ENCODE assay signal across 8 cellular contexts in the genomic region with DNA sequence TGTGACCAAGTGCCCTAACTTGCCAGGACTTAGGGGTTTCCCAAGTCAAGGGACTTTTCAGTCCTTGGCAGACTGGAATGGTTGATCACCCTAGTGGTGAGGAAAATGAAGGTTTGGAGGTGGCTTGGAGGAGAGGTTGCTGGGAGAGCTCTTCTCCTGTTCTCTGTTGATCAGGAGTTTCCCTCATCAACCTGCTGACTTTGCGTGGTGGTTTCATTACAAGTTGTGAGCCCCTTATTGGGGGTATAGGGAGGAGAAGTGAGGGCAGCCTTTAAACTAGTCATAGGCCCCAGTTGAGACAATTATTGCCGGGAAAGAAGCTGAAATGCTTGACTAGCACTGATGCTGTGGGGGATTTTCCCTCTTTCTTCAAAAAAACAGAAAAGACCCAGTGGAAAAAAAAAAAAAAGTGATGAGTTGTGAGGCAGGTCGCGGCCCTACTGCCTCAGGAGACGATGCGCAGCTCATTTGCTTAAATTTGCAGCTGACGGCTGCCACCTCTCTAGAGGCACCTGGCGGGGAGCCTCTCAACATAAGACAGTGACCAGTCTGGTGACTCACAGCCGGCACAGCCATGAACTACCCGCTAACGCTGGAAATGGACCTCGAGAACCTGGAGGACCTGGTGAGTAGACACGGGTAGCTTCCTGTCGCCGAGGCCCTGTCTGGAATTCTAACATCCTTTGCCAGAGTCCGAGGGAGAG. TPM values are rescaled to one million over a fixed set of nuclear protein-coding genes. Genes with fewer than 3 reads are reported as not detected.
A peak's percentile ranks its signal among the peaks of the same experiment; 100 is the strongest.
DNase-seq lines count a peak whose midpoint lies in the region; ATAC-seq and TF ChIP-seq lines count a peak whose summit lies in the region.
"Had no signal": no experiment of that assay in that cellular context is flagged by ENCODE, and none has a peak within 500 bp of the region (broad histone marks: within the 10 kb centered on the region; RNA-seq: fewer than 3 reads in every experiment).

A gene with protein sequence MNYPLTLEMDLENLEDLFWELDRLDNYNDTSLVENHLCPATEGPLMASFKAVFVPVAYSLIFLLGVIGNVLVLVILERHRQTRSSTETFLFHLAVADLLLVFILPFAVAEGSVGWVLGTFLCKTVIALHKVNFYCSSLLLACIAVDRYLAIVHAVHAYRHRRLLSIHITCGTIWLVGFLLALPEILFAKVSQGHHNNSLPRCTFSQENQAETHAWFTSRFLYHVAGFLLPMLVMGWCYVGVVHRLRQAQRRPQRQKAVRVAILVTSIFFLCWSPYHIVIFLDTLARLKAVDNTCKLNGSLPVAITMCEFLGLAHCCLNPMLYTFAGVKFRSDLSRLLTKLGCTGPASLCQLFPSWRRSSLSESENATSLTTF (plus strand): TSS at position 525 of the 704 bp plus-strand sequence. CDS start 50 bp downstream, at position 575.

- H3F3A ChIP-seq in smooth muscle cell (ENCODE audit: low read depth): no peaks in the 10 kb centered on the region

- H3K36me3 ChIP-seq in smooth muscle cell (ENCODE audit: low read depth) (no peaks in the 10 kb centered on the region), WERI-Rb-1 (no peaks in the 10 kb centered on the region)
- H3K36me3 ChIP-seq: SJSA1 had no signal

- H3K9ac ChIP-seq in smooth muscle cell (ENCODE audit: low read depth): no peak within 1 kb of the TSS

- H3K4me1 ChIP-seq in smooth muscle cell (ENCODE audit: low read depth): peaks cover 12% of the 10 kb centered on the region

- H4K20me1 ChIP-seq in smooth muscle cell (ENCODE audit: low read depth): no peaks in the 10 kb centered on the region

- no peaks in the 10 kb centered on the region for H3K9me3 ChIP-seq in smooth muscle cell (replicated peaks; ENCODE audit: low read depth)
- H3K9me3 ChIP-seq in WERI-Rb-1 (ENCODE audit: severe bottlenecking): no peaks in the 10 kb centered on the region
- H3K9me3 ChIP-seq: SJSA1 had no signal

- H3K27ac ChIP-seq in smooth muscle cell (ENCODE audit: low read depth) (peak within 1 kb of the TSS; percentile 60), WERI-Rb-1 (no peak within 1 kb of the TSS)
- H3K27ac ChIP-seq: SJSA1 had no signal

- no peak within 1 kb of the TSS for H3K4me2 ChIP-seq in smooth muscle cell

- TF ChIP-seq CTCF in smooth muscle cell (IDR thresholded peaks at IDR 0.05; ENCODE audit: borderline replicate concordance, insufficient read depth, poor library complexity, severe bottlenecking) (no peak), WERI-Rb-1 (IDR thresholded peaks at IDR 0.05; ENCODE audit: low read depth, low read length) (no peak)

- WGBS in smooth muscle cell (ENCODE audit: low lambda C conversion rate): 61% methylated on average over 16 of the region's 16 CpGs

- no peaks in the 10 kb centered on the region for H3K27me3 ChIP-seq in smooth muscle cell (ENCODE audit: low read depth)
- H3K27me3 ChIP-seq in WERI-Rb-1 (ENCODE audit: insufficient read depth, low read depth, severe bottlenecking): no peaks in the 10 kb centered on the region
- H3K27me3 ChIP-seq: SJSA1 had no signal

- no peaks in the 10 kb centered on the region for H3K79me2 ChIP-seq in smooth muscle cell (ENCODE audit: low read depth)

- peak; percentile 59 to 70 for DNase-seq in activated CD4-positive, alpha-beta T cell treated with anti-CD3 and anti-CD28 coated beads, Interleukin-2, amount 50 U/mL, for 48 hours
- no peak for DNase-seq in smooth muscle cell (lab: John Stamatoyannopoulos, UW; ENCODE audit: unreplicated experiment)
- DNase-seq in WERI-Rb-1: no peak
- DNase-seq in NCI-H146 treated with DMSO at 0.1 percent for 48 hours (lab: John Stamatoyannopoulos, UW; ENCODE audit: unreplicated experiment): no peak
- no peak for DNase-seq in NCI-H1694 treated with DMSO at 0.1 percent for 48 hours (lab: John Stamatoyannopoulos, UW)

- H2AFZ ChIP-seq in smooth muscle cell (ENCODE audit: low read depth): no peak within 1 kb of the TSS

- ATAC-seq in GM19324 (IDR thresholded peaks at IDR 0.05; ENCODE audit: low FRiP score, unreplicated experiment) (peak; percentile 60), HG03108 (IDR thresholded peaks at IDR 0.05; ENCODE audit: unreplicated experiment) (peak; percentile 73)

- H3K4me3 ChIP-seq in smooth muscle cell (no peak within 1 kb of the TSS), WERI-Rb-1 (ENCODE audit: low read depth, low read length) (no peak within 1 kb of the TSS)
- H3K4me3 ChIP-seq: SJSA1 had no signal

RNA-seq across cellular contexts. Expression of the gene that starts here (rescaled TPM):
- not detected in 2 replicates for total RNA-seq in smooth muscle cell
- 1.6 TPM in 1 of 2 replicates, not detected in the other for polyA plus RNA-seq in smooth muscle cell
- total RNA-seq: SJSA1 had no signal

Comparison
In these comparisons a context has a peak if more than half of its experiments do, and no peak if none do; other contexts are left out.
1. DNase-seq: peak in activated CD4-positive, alpha-beta T cell treated with anti-CD3 and anti-CD28 coated beads, Interleukin-2, amount 50 U/mL, for 48 hours (2 of 2); none in smooth muscle cell (single experiment), WERI-Rb-1 (single experiment), NCI-H146 treated with DMSO at 0.1 percent for 48 hours (single experiment) and NCI-H1694 treated with DMSO at 0.1 percent for 48 hours (single experiment).